ENCODE assay signal across 22 cellular contexts in the genomic region with DNA sequence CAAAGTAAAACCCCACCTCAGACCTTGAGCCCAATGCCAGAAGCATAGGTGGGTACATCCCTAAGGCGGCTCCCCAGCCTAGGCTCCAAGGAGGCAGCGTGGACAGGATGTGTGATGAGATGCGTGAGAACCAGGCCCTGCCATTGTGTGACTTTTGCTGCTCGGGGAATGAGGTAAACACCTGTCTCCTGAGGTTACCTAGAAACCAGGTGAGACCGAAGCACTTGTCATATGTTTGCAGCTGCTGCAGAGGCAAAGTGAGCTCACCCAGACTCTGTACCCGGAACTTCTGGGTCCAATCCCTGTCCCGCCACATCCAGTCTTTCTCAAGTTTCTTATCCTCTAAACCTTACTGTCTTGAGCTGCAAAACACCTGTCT. TPM values are rescaled to one million over a fixed set of nuclear protein-coding genes. Genes with fewer than 3 reads are reported as not detected.
DNase-seq lines count a peak whose midpoint lies in the region; ATAC-seq lines count a peak whose summit lies in the region.
"Had no signal": no experiment of that assay in that cellular context is flagged by ENCODE, and none has a peak within 500 bp of the region (broad histone marks: within the 10 kb centered on the region; RNA-seq: fewer than 3 reads in every experiment).

No MANE protein-coding gene starts in this region.

- H2BK15ac ChIP-seq in neuronal stem cell (ENCODE audit: low read length) = no peak overlapping the region

- no peaks in the 10 kb centered on the region for H3K9me3 ChIP-seq in neuronal stem cell (replicated peaks in 1 of 2; ENCODE audit: control insufficient read depth in 2 of 2, insufficient read depth in 1 of 2, low read depth in 1 of 2, low read length in 2 of 2)
- H3K9me3 ChIP-seq: SK-N-SH, thyroid gland had no signal

- no peak overlapping the region for H2BK120ac ChIP-seq in neuronal stem cell (ENCODE audit: low read depth, low read length)

- H2AK5ac ChIP-seq in neuronal stem cell (ENCODE audit: low read depth, low read length) = peak overlapping the region; percentile 93

- no peak overlapping the region for H3K4me2 ChIP-seq in neuronal stem cell (ENCODE audit: insufficient read depth, low read length, poor library complexity, severe bottlenecking)
- H3K4me2 ChIP-seq: SK-N-SH had no signal

- H3K14ac ChIP-seq in neuronal stem cell (ENCODE audit: low read length) = no peak overlapping the region

- ATAC-seq in GM18520 (IDR thresholded peaks at IDR 0.05; ENCODE audit: unreplicated experiment) = no peak
- ATAC-seq: activated CD8-positive, alpha-beta memory T cell treated with anti-CD3 and anti-CD28 coated beads, Interleukin-2, amount 10 ng/mL, durations not matched to agents 7 days and 5 days; activated T-helper 17 cell treated with anti-CD3 and anti-CD28 coated beads, Interleukin-2, amount 50 U/mL, for 72 hours; natural killer cell had no signal

- H3K18ac ChIP-seq in neuronal stem cell (ENCODE audit: low read length) = no peak overlapping the region

- DNase-seq in DMS153 treated with DMSO at 0.1 percent for 48 hours (lab: John Stamatoyannopoulos, UW; ENCODE audit: unreplicated experiment) = peak; percentile 15
- peak; percentile 19 for DNase-seq in NCI-H1417 treated with DMSO at 0.1 percent for 48 hours (lab: John Stamatoyannopoulos, UW)
- DNase-seq in NCI-H510A treated with DMSO at 0.1 percent for 48 hours (lab: John Stamatoyannopoulos, UW) = peak; percentile 93
- DNase-seq in neuronal stem cell (ENCODE audit: low spot score) = no peak
- no peak for DNase-seq in SIG-M5 treated with dmso at 0.1 percent for 504 hours (lab: John Stamatoyannopoulos, UW; ENCODE audit: unreplicated experiment)
- no peak for DNase-seq in NCI-H2081 (lab: John Stamatoyannopoulos, UW)
- DNase-seq: activated CD8-positive, alpha-beta memory T cell treated with anti-CD3 and anti-CD28 coated beads, Interleukin-2, amount 10 ng/mL, durations not matched to agents 7 days and 5 days; activated naive CD8-positive, alpha-beta T cell treated with anti-CD3 and anti-CD28 coated beads, Interleukin-2, amount 10 ng/mL, durations not matched to agents 7 days and 5 days; AML-193; CD8-positive, alpha-beta memory T cell; endodermal cell; Karpas-422; natural killer cell; NCI-H2227 treated with DMSO at 0.1 percent for 48 hours; RPMI8226; SK-N-SH; stimulated activated CD4-positive, alpha-beta T cell treated with anti-CD3 and anti-CD28 coated beads, Interleukin-2, amount 100 ng/mL, for 24 hours; stimulated activated naive CD4-positive, alpha-beta T cell; T-helper 9 cell; thyroid gland had no signal

- WGBS in neuronal stem cell (ENCODE audit: extremely low coverage in 2 of 2, insufficient read length in 2 of 2, insufficient replicate concordance in 1 of 2), 2 donors = no CpG with 5 or more reads among the region's 7 CpGs

- no peak overlapping the region for H3K4ac ChIP-seq in neuronal stem cell (ENCODE audit: low read length)

- peak overlapping the region; percentile 2 for H3K23ac ChIP-seq in neuronal stem cell (ENCODE audit: low read depth, low read length, poor library complexity)

- H2BK5ac ChIP-seq in neuronal stem cell (ENCODE audit: low read length) = no peak overlapping the region

- peaks cover 0 to 5% (median 5%) of the 10 kb centered on the region in 3 experiments for H3K27me3 ChIP-seq in neuronal stem cell (ENCODE audit: control insufficient read depth in 3 of 3, insufficient read depth in 3 of 3, low read depth in 1 of 3, low read length in 3 of 3)
- H3K27me3 ChIP-seq: thyroid gland had no signal

- peaks cover 0 to 13% of the 10 kb centered on the region in 2 donors for H3K36me3 ChIP-seq in neuronal stem cell (replicated peaks in 1 of 2; ENCODE audit: control insufficient read depth in 2 of 2, insufficient read depth in 2 of 2, low read length in 2 of 2)
- H3K36me3 ChIP-seq: thyroid gland had no signal

- no peak overlapping the region for H4K8ac ChIP-seq in neuronal stem cell (ENCODE audit: low read depth, low read length)

- H2AFZ ChIP-seq in neuronal stem cell (ENCODE audit: low read length) = no peak overlapping the region

- H2BK12ac ChIP-seq in neuronal stem cell (ENCODE audit: low read length) = no peak overlapping the region

- peaks cover 11% of the 10 kb centered on the region for H3K79me1 ChIP-seq in neuronal stem cell (ENCODE audit: low read depth, low read length)

- H3K4me1 ChIP-seq in neuronal stem cell (ENCODE audit: control insufficient read depth in 2 of 2, insufficient read depth in 1 of 2, low read depth in 1 of 2, low read length in 2 of 2) = peaks cover 0 to 22% of the 10 kb centered on the region in 2 donors

- H3K27ac ChIP-seq in neuronal stem cell (replicated peaks; ENCODE audit: low read length) = no peak overlapping the region

- H3K9ac ChIP-seq in neuronal stem cell (ENCODE audit: low read depth, low read length, poor library complexity) = no peak overlapping the region
- H3K9ac ChIP-seq: SK-N-SH had no signal

- no peak overlapping the region for H3K4me3 ChIP-seq in neuronal stem cell (ENCODE audit: low read length in 2 of 2)
- H3K4me3 ChIP-seq: thyroid gland had no signal

- no peak overlapping the region for H4K91ac ChIP-seq in neuronal stem cell (ENCODE audit: low read depth, low read length, poor library complexity)

RNA-seq across cellular contexts. Expression of a gene that starts 3.4 kb away (rescaled TPM):
- 26.4 TPM for polyA plus RNA-seq in neuronal stem cell (2013, experiment 1 of 2)
- 27.2 TPM for polyA plus RNA-seq in neuronal stem cell (2013, experiment 2 of 2)

Comparison
In these comparisons a context has a peak if more than half of its experiments do, and no peak if none do; other contexts are left out.
1. DNase-seq: peak in DMS153 treated with DMSO at 0.1 percent for 48 hours (single experiment), NCI-H1417 treated with DMSO at 0.1 percent for 48 hours (single experiment) and NCI-H510A treated with DMSO at 0.1 percent for 48 hours (single experiment); none in neuronal stem cell (single experiment), SIG-M5 treated with dmso at 0.1 percent for 504 hours (single experiment) and NCI-H2081 (0 of 2).